ENCODE assay signal across 11 cellular contexts in genomic region chr7:148545172-148545571, GRCh38. TPM values are rescaled to one million over a fixed set of nuclear protein-coding genes. Genes with fewer than 3 reads are reported as not detected.
"Had no signal": no experiment of that assay in that cellular context is flagged by ENCODE, and none has a peak within 500 bp of the region (broad histone marks: within the 10 kb centered on the region; RNA-seq: fewer than 3 reads in every experiment).

No MANE protein-coding gene starts in this region.

- DNase-seq: GM23248, GOT3, H7, H9, HCEC 1CT, HFFc6 had no signal

- H3K9me3 ChIP-seq: HAP-1 had no signal

- H3K4me1 ChIP-seq: HAP-1 had no signal

- H3K36me3 ChIP-seq: HAP-1 had no signal

- H3K9ac ChIP-seq: GM23248 had no signal

- H2AFZ ChIP-seq: GM23248, GM23338 had no signal

- H3K4me3 ChIP-seq: GM23248, GM23338, HAP-1 had no signal

- FAIRE-seq: H54 had no signal

- H3K4me2 ChIP-seq: GM23338 had no signal

- ATAC-seq: GM23338, HCT116 had no signal

- H3K27ac ChIP-seq: GM23248 had no signal

RNA-seq across cellular contexts. Expression of gene C7orf33, which starts 45.4 kb away (rescaled TPM):
- total RNA-seq: GM23248, GM23338, H4, H7, H9, HFFc6 had no signal
- polyA plus RNA-seq: GM23248, GM23338 had no signal
